In the genomic region with DNA sequence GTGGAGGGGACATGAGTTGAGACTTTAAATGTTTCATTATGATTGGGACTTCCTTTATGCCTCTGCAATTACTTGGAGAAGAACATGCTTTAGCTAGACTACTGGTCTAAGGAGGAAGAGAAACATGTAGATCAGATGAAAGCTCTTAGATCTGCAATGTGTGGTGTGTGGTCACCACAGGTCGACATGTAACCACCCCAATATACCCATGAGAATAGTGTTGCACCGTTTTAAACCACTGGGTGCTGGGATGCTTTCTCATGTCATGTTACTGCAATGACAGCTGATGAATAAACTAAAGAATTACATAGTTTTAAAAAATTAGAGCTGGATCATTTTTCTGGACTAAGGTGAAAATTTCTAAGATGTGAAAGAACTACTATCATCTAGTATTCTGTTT, we compare ENCODE assay signal across 12 cellular contexts.
A peak's percentile ranks its signal among the peaks of the same experiment; 100 is the strongest.
DNase-seq lines count a peak whose midpoint lies in the region; ATAC-seq lines count a peak whose summit lies in the region.
"Had no signal": no experiment of that assay in that cellular context is flagged by ENCODE, and none has a peak within 500 bp of the region (broad histone marks: within the 10 kb centered on the region; RNA-seq: fewer than 3 reads in every experiment).

No MANE protein-coding gene starts in this region.

- H3K4me1 ChIP-seq in HAP-1: no peaks in the 10 kb centered on the region

- H3K36me3 ChIP-seq in HAP-1 (replicated peaks): no peaks in the 10 kb centered on the region

- no peaks in the 10 kb centered on the region for H3K27me3 ChIP-seq in HAP-1 (ENCODE audit: low read depth)

- H3K4me3 ChIP-seq in HAP-1: no peak overlapping the region

- peak; percentile 1 for DNase-seq in MV-4-11 (lab: John Stamatoyannopoulos, UW)
- no peak for DNase-seq in activated T-cell treated with anti-CD3 and anti-CD28 coated beads for 4 hours
- DNase-seq in NCI-H1417 (lab: John Stamatoyannopoulos, UW): no peak
- DNase-seq in DMS153 treated with DMSO at 0.1 percent for 48 hours (lab: John Stamatoyannopoulos, UW; ENCODE audit: unreplicated experiment): no peak
- no peak for DNase-seq in HAP-1 (ENCODE audit: low spot score in 2 of 2)
- DNase-seq: activated CD4-positive, alpha-beta T cell treated with anti-CD3 and anti-CD28 coated beads for 36 hours; activated naive CD4-positive, alpha-beta T cell; CD4-positive, alpha-beta memory T cell; stimulated activated CD4-positive, alpha-beta T cell treated with anti-CD3 and anti-CD28 coated beads, Interleukin-2, amount 100 ng/mL, for 24 hours had no signal

- ATAC-seq in GM18519 (IDR thresholded peaks at IDR 0.05; ENCODE audit: low FRiP score, unreplicated experiment): peak; percentile 96
- ATAC-seq in GM21390 (IDR thresholded peaks at IDR 0.05; ENCODE audit: unreplicated experiment): peak; percentile 99
- peak; percentile 100 for ATAC-seq in HG02981 (IDR thresholded peaks at IDR 0.05; ENCODE audit: unreplicated experiment)
- ATAC-seq: activated CD4-positive, alpha-beta T cell treated with anti-CD3 and anti-CD28 coated beads for 36 hours had no signal

- H3K9me3 ChIP-seq in HAP-1: no peaks in the 10 kb centered on the region

- in situ Hi-C loops in HAP-1 (cut with MboI; ENCODE audit: low sequenced_read_pairs): no loop called here
